ENCODE assay signal across 28 cellular contexts in genomic region chr1:211127166-211127565, GRCh38. TPM values are rescaled to one million over a fixed set of nuclear protein-coding genes. Genes with fewer than 3 reads are reported as not detected.
DNase-seq lines count a peak whose midpoint lies in the region; ATAC-seq and TF ChIP-seq lines count a peak whose summit lies in the region.
"Had no signal": no experiment of that assay in that cellular context is flagged by ENCODE, and none has a peak within 500 bp of the region (broad histone marks: within the 10 kb centered on the region; RNA-seq: fewer than 3 reads in every experiment).

No MANE protein-coding gene starts in this region.

- H3K4me3 Mint-ChIP-seq in osteocyte (ENCODE audit: unreplicated experiment) = no peak overlapping the region
- H3K4me3 Mint-ChIP-seq in natural killer cell treated with Interleukin-12 subunit alpha and Interleukin-12 subunit beta and Interleukin-15 and Interleukin-18, amount 100 ng/mL, for 72 hours = no peak overlapping the region
- H3K4me3 Mint-ChIP-seq: CD4-positive, alpha-beta memory T cell had no signal

- no peak overlapping the region for H3K4me3 ChIP-seq in adipocyte (ENCODE audit: low read length)
- H3K4me3 ChIP-seq: A549, K562 had no signal

- H3K27me3 Mint-ChIP-seq in osteocyte (ENCODE audit: unreplicated experiment) = no peaks in the 10 kb centered on the region
- H3K27me3 Mint-ChIP-seq in natural killer cell treated with Interleukin-12 subunit alpha and Interleukin-12 subunit beta and Interleukin-15 and Interleukin-18, amount 100 ng/mL, for 72 hours = peaks cover 35 to 53% of the 10 kb centered on the region in 2 donors

- peaks cover 6% of the 10 kb centered on the region for H3K36me3 Mint-ChIP-seq in osteocyte (ENCODE audit: unreplicated experiment)
- H3K36me3 Mint-ChIP-seq in natural killer cell treated with Interleukin-12 subunit alpha and Interleukin-12 subunit beta and Interleukin-15 and Interleukin-18, amount 100 ng/mL, for 72 hours = no peaks in the 10 kb centered on the region
- H3K36me3 Mint-ChIP-seq: CD4-positive, alpha-beta memory T cell had no signal

- peaks cover 39% of the 10 kb centered on the region for H3K27me3 ChIP-seq in adipocyte (replicated peaks; ENCODE audit: control insufficient read depth, insufficient read depth, low read length)

- peaks cover 42% of the 10 kb centered on the region for H3K4me1 Mint-ChIP-seq in osteocyte (ENCODE audit: unreplicated experiment)
- no peaks in the 10 kb centered on the region for H3K4me1 Mint-ChIP-seq in natural killer cell treated with Interleukin-12 subunit alpha and Interleukin-12 subunit beta and Interleukin-15 and Interleukin-18, amount 100 ng/mL, for 72 hours (ENCODE audit: low read depth in 2 of 2)
- H3K4me1 Mint-ChIP-seq: CD4-positive, alpha-beta memory T cell had no signal

- no peaks in the 10 kb centered on the region for H3K36me3 ChIP-seq in adipocyte (ENCODE audit: control insufficient read depth, insufficient read depth, low read length, severe bottlenecking)

- H3K9me3 Mint-ChIP-seq in osteocyte (ENCODE audit: unreplicated experiment) = no peaks in the 10 kb centered on the region
- no peaks in the 10 kb centered on the region for H3K9me3 Mint-ChIP-seq in natural killer cell treated with Interleukin-12 subunit alpha and Interleukin-12 subunit beta and Interleukin-15 and Interleukin-18, amount 100 ng/mL, for 72 hours
- H3K9me3 Mint-ChIP-seq: CD4-positive, alpha-beta memory T cell had no signal

- H3K27ac Mint-ChIP-seq in osteocyte (ENCODE audit: unreplicated experiment) = peak overlapping the region; percentile 85
- H3K27ac Mint-ChIP-seq in natural killer cell treated with Interleukin-12 subunit alpha and Interleukin-12 subunit beta and Interleukin-15 and Interleukin-18, amount 100 ng/mL, for 72 hours = no peak overlapping the region
- H3K27ac Mint-ChIP-seq: CD4-positive, alpha-beta memory T cell had no signal

- ATAC-seq in HG02678 (IDR thresholded peaks at IDR 0.05; ENCODE audit: unreplicated experiment) = no peak
- no peak for ATAC-seq in GM18868 (IDR thresholded peaks at IDR 0.05; ENCODE audit: unreplicated experiment)
- no peak for ATAC-seq in natural killer cell treated with Interleukin-12 subunit alpha and Interleukin-12 subunit beta and Interleukin-15 and Interleukin-18, amount 100 ng/mL, for 72 hours
- ATAC-seq: A549, HepG2, K562, PC-3 had no signal

- no peak overlapping the region for H3K9ac ChIP-seq in adipocyte (ENCODE audit: low read length)

- no peak for TF ChIP-seq CTCF in osteocyte (IDR thresholded peaks at IDR 0.05)

- H3K4me1 ChIP-seq in adipocyte (ENCODE audit: control insufficient read depth, insufficient read depth, low read length) = peaks cover 6% of the 10 kb centered on the region
- H3K4me1 ChIP-seq: Caco-2 had no signal

- no peaks in the 10 kb centered on the region for H3K9me3 ChIP-seq in adipocyte (ENCODE audit: control insufficient read depth, low read length)
- H3K9me3 ChIP-seq: A549, Caco-2 had no signal

- DNase-seq in adipocyte (ENCODE audit: low read depth) (peak; percentile 42), fibroblast of peridontal ligament (ENCODE audit: extremely low read depth) (peak; percentile 8), osteocyte (ENCODE audit: extremely low spot score, unreplicated experiment) (no peak), stromal cell of bone marrow (ENCODE audit: low read depth) (peak; percentile 25), cortex of kidney (lab: John Stamatoyannopoulos, UW) (no peak)
- no peak for DNase-seq in natural killer cell treated with Interleukin-12 subunit alpha and Interleukin-12 subunit beta and Interleukin-15 and Interleukin-18, amount 100 ng/mL, for 72 hours (ENCODE audit: low spot score)
- DNase-seq: C1 segment of cervical spinal cord; Caco-2; CD4-positive, alpha-beta memory T cell; DMS79; GF-D8; Kasumi-1; MV-4-11; NCI-H1105 treated with DMSO at 0.1 percent for 48 hours; NCI-H146; NCI-H1930; NCI-H2107; NCI-H446; NCI-H526; NCI-H82; NK-92 treated with Interleukin-12 subunit alpha and Interleukin-12 subunit beta, amount 100 ng/mL, for 24 hours; PC-3; Right ventricle myocardium superior had no signal

RNA-seq across cellular contexts. Expression of gene KCNH1, which starts 6.8 kb away (rescaled TPM):
- total RNA-seq in osteocyte = 7.3 and 9.4 TPM in 2 replicates
- not detected for total RNA-seq in natural killer cell treated with Interleukin-12 subunit alpha and Interleukin-12 subunit beta and Interleukin-15 and Interleukin-18, amount 100 ng/mL, for 72 hours
- total RNA-seq: Caco-2; CD4-positive, alpha-beta memory T cell; HepG2; K562; PC-3; Right ventricle myocardium superior had no signal

Comparison
In these comparisons a context has a peak if more than half of its experiments do, and no peak if none do; other contexts are left out.
1. DNase-seq: peak in adipocyte (single experiment), fibroblast of peridontal ligament (single experiment) and stromal cell of bone marrow (single experiment); none in osteocyte (single experiment), cortex of kidney (single experiment) and natural killer cell treated with Interleukin-12 subunit alpha and Interleukin-12 subunit beta and Interleukin-15 and Interleukin-18, amount 100 ng/mL, for 72 hours (single experiment).